ENCODE assay signal across 38 cellular contexts in the genomic region with DNA sequence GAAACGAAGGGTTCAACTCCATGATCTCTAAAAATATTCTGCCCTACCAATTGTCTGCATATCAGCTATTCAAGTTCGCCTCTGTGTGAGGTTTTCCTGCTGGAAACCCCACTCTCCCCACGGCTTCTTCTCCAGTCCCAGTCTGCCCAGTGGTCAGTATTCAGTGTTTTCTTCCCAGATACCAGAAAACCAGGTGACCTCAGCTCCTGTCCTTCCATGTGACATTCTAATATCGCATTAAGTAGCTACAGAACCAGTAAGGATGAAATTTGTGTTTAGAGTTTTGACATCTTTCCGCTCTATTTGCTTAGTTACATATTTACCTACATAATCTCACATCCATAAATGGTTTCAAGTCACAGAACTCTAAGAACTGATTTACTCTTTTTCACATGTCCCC. TPM values are rescaled to one million over a fixed set of nuclear protein-coding genes. Genes with fewer than 3 reads are reported as not detected.
"Had no signal": no experiment of that assay in that cellular context is flagged by ENCODE, and none has a peak within 500 bp of the region (broad histone marks: within the 10 kb centered on the region; RNA-seq: fewer than 3 reads in every experiment).

No MANE protein-coding gene starts in this region.

- H3K27me3 ChIP-seq: adrenal gland, body of pancreas had no signal

- H3K4me1 ChIP-seq: body of pancreas had no signal

- DNase-seq: activated CD4-positive, alpha-beta T cell treated with anti-CD3 and anti-CD28 coated beads for 1 hour; activated CD4-positive, alpha-beta T cell treated with anti-CD3 and anti-CD28 coated beads for 48 hours; activated CD4-positive, alpha-beta T cell treated with anti-CD3 and anti-CD28 coated beads, Interleukin-2, amount 50 U/mL, for 4 hours; activated CD4-positive, CD25-positive, alpha-beta regulatory T cell; activated CD8-positive, alpha-beta T cell treated with anti-CD3 and anti-CD28 coated beads for 36 hours; activated gamma-delta T cell treated with Interleukin-2 at 50 U/mL for 16 hours; activated naive CD4-positive, alpha-beta T cell treated with anti-CD3 and anti-CD28 coated beads for 36 hours; activated T-cell treated with anti-CD3 and anti-CD28 coated beads for 4 hours; activated T-cell treated with anti-CD3 and anti-CD28 coated beads, Interleukin-2, amount 50 U/mL, for 4 hours; adrenal gland; body of pancreas; caudate nucleus; Karpas-422; NCI-H1105; NCI-H1417 treated with DMSO at 0.1 percent for 48 hours; NCI-H187 treated with DMSO at 0.1 percent for 48 hours; NCI-H2081; NCI-H2171 treated with DMSO at 0.1 percent for 48 hours; NCI-H2227 treated with DMSO at 0.1 percent for 48 hours; NCI-H446; NCI-H524 treated with DMSO at 0.1 percent for 48 hours; PC-9; SIG-M5; T-cell; T-helper 2 cell; T-helper 9 cell had no signal

- H3K4me3 ChIP-seq: adrenal gland, body of pancreas, PC-9 had no signal

- H3K9me3 Mint-ChIP-seq: activated CD8-positive, alpha-beta T cell treated with anti-CD3 and anti-CD28 coated beads for 36 hours; activated naive CD4-positive, alpha-beta T cell treated with anti-CD3 and anti-CD28 coated beads for 36 hours; activated naive CD4-positive, alpha-beta T cell treated with anti-CD3 and anti-CD28 coated beads, Interleukin-2, amount 50 U/mL, for 72 hours; activated T-cell treated with anti-CD3 and anti-CD28 coated beads, Interleukin-2, amount 50 U/mL, for 4 hours; activated T-helper 1 cell treated with anti-CD3 and anti-CD28 coated beads, Interleukin-12 subunit alpha, Interleukin-12 subunit beta, Interleukin-2, Interleukin-4 antibody, amounts not matched to agents 30 ng/mL and 10 ng/mL and 1 ng/mL, durations not matched to agents 14 hours and 24 hours and 36 hours; T-cell had no signal

- H3K4me2 ChIP-seq: PC-9 had no signal

- H3K36me3 Mint-ChIP-seq: activated naive CD4-positive, alpha-beta T cell treated with anti-CD3 and anti-CD28 coated beads, Interleukin-2, amount 50 U/mL, for 72 hours; T-cell had no signal

- H3K9me3 ChIP-seq: adrenal gland, body of pancreas had no signal

- H3K36me3 ChIP-seq: adrenal gland had no signal

- FAIRE-seq: astrocyte, bronchial epithelial cell, RCC 7860 had no signal

- H2AFZ ChIP-seq: PC-9 had no signal

- H3K27ac Mint-ChIP-seq: activated CD8-positive, alpha-beta T cell treated with anti-CD3 and anti-CD28 coated beads for 36 hours; activated naive CD4-positive, alpha-beta T cell treated with anti-CD3 and anti-CD28 coated beads for 36 hours; activated T-helper 1 cell treated with anti-CD3 and anti-CD28 coated beads, Interleukin-12 subunit alpha, Interleukin-12 subunit beta, Interleukin-2, Interleukin-4 antibody, amounts not matched to agents 30 ng/mL and 10 ng/mL and 1 ng/mL, durations not matched to agents 14 hours and 24 hours and 36 hours; T-cell had no signal

- H3K27ac ChIP-seq: adrenal gland, body of pancreas, PC-9, RWPE1, VCaP had no signal

- ATAC-seq: activated CD8-positive, alpha-beta T cell treated with anti-CD3 and anti-CD28 coated beads for 36 hours; activated naive CD4-positive, alpha-beta T cell treated with anti-CD3 and anti-CD28 coated beads, Interleukin-2, amount 50 U/mL, for 72 hours; activated T-cell treated with anti-CD3 and anti-CD28 coated beads, Interleukin-2, amount 50 U/mL, for 4 hours; body of pancreas; Right ventricle myocardium inferior; SK-N-SH treated with all-trans-retinoic acid at 6 μM for 48 hours; T-cell had no signal

- H3K4me3 Mint-ChIP-seq: activated CD8-positive, alpha-beta T cell treated with anti-CD3 and anti-CD28 coated beads for 36 hours; activated naive CD4-positive, alpha-beta T cell treated with anti-CD3 and anti-CD28 coated beads for 36 hours; activated T-cell treated with anti-CD3 and anti-CD28 coated beads, Interleukin-2, amount 50 U/mL, for 4 hours; activated T-helper 1 cell treated with anti-CD3 and anti-CD28 coated beads, Interleukin-12 subunit alpha, Interleukin-12 subunit beta, Interleukin-2, Interleukin-4 antibody, amounts not matched to agents 30 ng/mL and 10 ng/mL and 1 ng/mL, durations not matched to agents 14 hours and 24 hours and 36 hours; T-cell had no signal

- H3K4me1 Mint-ChIP-seq: T-cell had no signal

RNA-seq across cellular contexts. Expression of a gene that starts 26.4 kb away (rescaled TPM):
- total RNA-seq: activated T-helper 1 cell treated with anti-CD3 and anti-CD28 coated beads, Interleukin-12 subunit alpha, Interleukin-12 subunit beta, Interleukin-2, Interleukin-4 antibody, amounts not matched to agents 30 ng/mL and 10 ng/mL and 1 ng/mL, durations not matched to agents 14 hours and 24 hours and 36 hours; bronchial epithelial cell; MCF 10A; OCI-LY7; PC-9; SK-MEL-5 had no signal
